In genomic region chr6:108874470-108875160, GRCh38 we compare ENCODE assay signal across 9 cellular contexts. TPM values are rescaled to one million over a fixed set of nuclear protein-coding genes. Genes with fewer than 3 reads are reported as not detected.
A peak's percentile ranks its signal among the peaks of the same experiment; 100 is the strongest.
DNase-seq lines count a peak whose midpoint lies in the region; ATAC-seq and TF ChIP-seq lines count a peak whose summit lies in the region.
"Had no signal": no experiment of that assay in that cellular context is flagged by ENCODE, and none has a peak within 500 bp of the region (broad histone marks: within the 10 kb centered on the region; RNA-seq: fewer than 3 reads in every experiment).

No MANE protein-coding gene starts in this region.

- peaks cover 34 to 54% (median 45%) of the 10 kb centered on the region in 4 donors for H3K4me1 Mint-ChIP-seq in CD4-positive, alpha-beta memory T cell
- H3K4me1 Mint-ChIP-seq in IgD-negative memory B cell (peaks cover 18 to 30% (median 26%) of the 10 kb centered on the region in 3 donors), type B pancreatic cell (ENCODE audit: unreplicated experiment) (peaks cover 31% of the 10 kb centered on the region)
- peaks cover 25 to 63% (median 31%) of the 10 kb centered on the region in 7 donors for H3K4me1 Mint-ChIP-seq in naive thymus-derived CD4-positive, alpha-beta T cell

- DNase-seq in CD4-positive, alpha-beta memory T cell = peak; percentile 22 to 47 (median 29)
- DNase-seq in activated gamma-delta T cell treated with anti-CD3 and anti-CD28 coated beads, Interleukin-2, amount 50 U/mL, for 16 hours (ENCODE audit: low read depth) = peak; percentile 17
- peak in 1 of 9 donors; percentile 66 for DNase-seq in naive thymus-derived CD4-positive, alpha-beta T cell
- DNase-seq in nucleus accumbens (lab: John Stamatoyannopoulos, UW) (no peak), cerebellum (ENCODE audit: low spot score) (no peak), type B pancreatic cell (ENCODE audit: extremely low spot score, unreplicated experiment) (no peak)

- no peaks in the 10 kb centered on the region for H3K9me3 ChIP-seq in CD4-positive, alpha-beta memory T cell (ENCODE audit: control insufficient read depth in 1 of 2, low read length in 2 of 2)
- no peaks in the 10 kb centered on the region for H3K9me3 ChIP-seq in naive thymus-derived CD4-positive, alpha-beta T cell (ENCODE audit: control insufficient read depth in 2 of 3, low read length in 3 of 3)

- H3K36me3 Mint-ChIP-seq in CD4-positive, alpha-beta memory T cell = peaks cover 15 to 55% of the 10 kb centered on the region in 2 donors
- peaks cover 16% of the 10 kb centered on the region for H3K36me3 Mint-ChIP-seq in IgD-negative memory B cell
- peaks cover 12 to 69% (median 54%) of the 10 kb centered on the region in 5 donors for H3K36me3 Mint-ChIP-seq in naive thymus-derived CD4-positive, alpha-beta T cell
- H3K36me3 Mint-ChIP-seq in type B pancreatic cell = peaks cover 25% of the 10 kb centered on the region

- CTCF ChIA-PET in CD4-positive, alpha-beta memory T cell (lab: Charles Lee; ENCODE audit: partially characterized antibody) = interaction anchor here (1.3 to 3.6 kb wide), 6 partner anchors 9 to 333 kb away, joined by 3 to 17 read pairs (median 6); partner anchors contain the start of gene ARMC2
- CTCF ChIA-PET in naive thymus-derived CD4-positive, alpha-beta T cell (lab: Charles Lee) = interaction anchor here (0.6 to 0.8 kb wide), 2 partner anchors 31 to 307 kb away, joined by 3 to 5 read pairs; no protein-coding TSS in a partner anchor

- peak overlapping the region in 1 of 2 donors; percentile 16 for H3K4me3 ChIP-seq in CD4-positive, alpha-beta memory T cell (ENCODE audit: low read length in 2 of 2)
- no peak overlapping the region for H3K4me3 ChIP-seq in naive thymus-derived CD4-positive, alpha-beta T cell (ENCODE audit: low read length)

- H3K27ac ChIP-seq in CD4-positive, alpha-beta memory T cell (ENCODE audit: low read depth, low read length) = peak overlapping the region; percentile 52
- peak overlapping the region; percentile 22 for H3K27ac ChIP-seq in naive thymus-derived CD4-positive, alpha-beta T cell (ENCODE audit: low read depth, low read length)
- H3K27ac ChIP-seq: epithelial cell of prostate had no signal

- no peaks in the 10 kb centered on the region for H3K27me3 ChIP-seq in CD4-positive, alpha-beta memory T cell (ENCODE audit: insufficient read depth, low read length)
- no peaks in the 10 kb centered on the region for H3K27me3 ChIP-seq in naive thymus-derived CD4-positive, alpha-beta T cell (ENCODE audit: control insufficient read depth in 2 of 2, insufficient read depth in 2 of 2, low read length in 2 of 2)

- H3K4me3 Mint-ChIP-seq in CD4-positive, alpha-beta memory T cell = peak overlapping the region; percentile 70 to 90 (median 77)
- peak overlapping the region; percentile 49 to 88 (median 78) for H3K4me3 Mint-ChIP-seq in IgD-negative memory B cell
- peak overlapping the region in 8 of 10 donors; percentile 25 to 79 (median 43) for H3K4me3 Mint-ChIP-seq in naive thymus-derived CD4-positive, alpha-beta T cell
- H3K4me3 Mint-ChIP-seq in type B pancreatic cell = no peak overlapping the region

- no peaks in the 10 kb centered on the region for H3K27me3 Mint-ChIP-seq in CD4-positive, alpha-beta memory T cell
- H3K27me3 Mint-ChIP-seq in IgD-negative memory B cell (no peaks in the 10 kb centered on the region), type B pancreatic cell (no peaks in the 10 kb centered on the region)
- peaks cover 0 to 29% (median 0%) of the 10 kb centered on the region in 5 donors for H3K27me3 Mint-ChIP-seq in naive thymus-derived CD4-positive, alpha-beta T cell

- H3K9me3 Mint-ChIP-seq in CD4-positive, alpha-beta memory T cell = peaks cover 0 to 5% (median 0%) of the 10 kb centered on the region in 8 donors
- no peaks in the 10 kb centered on the region for H3K9me3 Mint-ChIP-seq in IgD-negative memory B cell
- H3K9me3 Mint-ChIP-seq in naive thymus-derived CD4-positive, alpha-beta T cell = peaks cover 0 to 16% (median 0%) of the 10 kb centered on the region in 11 donors
- H3K9me3 Mint-ChIP-seq in type B pancreatic cell = no peaks in the 10 kb centered on the region

- POLR2A ChIA-PET in CD4-positive, alpha-beta memory T cell (lab: Charles Lee; ENCODE audit: partially characterized antibody) = interaction anchor here (0.7 to 2.4 kb wide), 10 partner anchors 9 to 319 kb away, joined by 3 to 13 read pairs (median 5); partner anchors contain the start of genes ARMC2 and FOXO3
- POLR2A ChIA-PET in naive thymus-derived CD4-positive, alpha-beta T cell (lab: Charles Lee) = interaction anchor here (0.6 kb wide), 1 partner anchor 202 kb away, joined by 4 read pairs; no protein-coding TSS in a partner anchor

- ATAC-seq in GM21381 (IDR thresholded peaks at IDR 0.05; ENCODE audit: unreplicated experiment) = peak; percentile 88
- ATAC-seq in naive thymus-derived CD4-positive, alpha-beta T cell = peak; percentile 79

- H3K4me1 ChIP-seq in CD4-positive, alpha-beta memory T cell (ENCODE audit: insufficient read depth, low read length) = peaks cover 46% of the 10 kb centered on the region
- peaks cover 9 to 41% of the 10 kb centered on the region in 2 donors for H3K4me1 ChIP-seq in naive thymus-derived CD4-positive, alpha-beta T cell (ENCODE audit: control insufficient read depth in 2 of 2, insufficient read depth in 2 of 2, low read length in 2 of 2)

- intact Hi-C loops in CD4-positive, alpha-beta memory T cell (cut with micrococcal nuclease) = loop anchor here (10.0 kb wide), 1 partner anchor 510 kb away; the partner anchor contains the start of gene CD164
- intact Hi-C loops in naive thymus-derived CD4-positive, alpha-beta T cell (cut with micrococcal nuclease) = loop anchor here in 1 of 2 donors (1.0 to 5.0 kb wide), 6 partner anchors 8 to 363 kb away; partner anchors contain the start of gene ARMC2

- H3K36me3 ChIP-seq in CD4-positive, alpha-beta memory T cell (ENCODE audit: insufficient read depth, low read length) = no peaks in the 10 kb centered on the region
- H3K36me3 ChIP-seq in naive thymus-derived CD4-positive, alpha-beta T cell (ENCODE audit: control insufficient read depth in 2 of 3, insufficient read depth in 3 of 3, low read length in 3 of 3) = peaks cover 0 to 10% (median 0%) of the 10 kb centered on the region in 3 experiments

- H3K27ac Mint-ChIP-seq in CD4-positive, alpha-beta memory T cell = peak overlapping the region; percentile 77 to 96 (median 90)
- peak overlapping the region; percentile 49 to 91 (median 60) for H3K27ac Mint-ChIP-seq in IgD-negative memory B cell
- peak overlapping the region in 7 of 9 donors; percentile 6 to 92 (median 53) for H3K27ac Mint-ChIP-seq in naive thymus-derived CD4-positive, alpha-beta T cell
- no peak overlapping the region for H3K27ac Mint-ChIP-seq in type B pancreatic cell

- TF ChIP-seq CTCF in type B pancreatic cell (conservative IDR thresholded peaks at IDR 0.05) = no peak

RNA-seq across cellular contexts. Expression of gene ARMC2, which starts 26.4 kb away (rescaled TPM):
- 10 to 100 TPM; 10.7 to 11.2 TPM for total RNA-seq in CD4-positive, alpha-beta memory T cell
- 1 to 10 TPM; 3.2 to 3.3 TPM for polyA plus RNA-seq in CD4-positive, alpha-beta memory T cell
- polyA plus RNA-seq in IgD-negative memory B cell = 3.2 TPM
- 10 to 100 TPM in 2 of 5 experiments, 1 to 10 TPM in 3; 6.2 to 12.7 (median 7.9) TPM for total RNA-seq in naive thymus-derived CD4-positive, alpha-beta T cell
- polyA plus RNA-seq in naive thymus-derived CD4-positive, alpha-beta T cell = 1 to 10 TPM; 3.6 to 5.4 TPM
- total RNA-seq in cerebellum (22.7 TPM), type B pancreatic cell (ENCODE audit: low replicate concordance) (6.7 and 15.5 TPM in 2 replicates)

Comparison
In these comparisons a context has a peak if more than half of its experiments do, and no peak if none do; other contexts are left out.
1. DNase-seq: peak in CD4-positive, alpha-beta memory T cell (5 of 5) and activated gamma-delta T cell treated with anti-CD3 and anti-CD28 coated beads, Interleukin-2, amount 50 U/mL, for 16 hours (single experiment); none in nucleus accumbens (0 of 56), cerebellum (single experiment) and type B pancreatic cell (single experiment).